18 cellular contexts compared by ENCODE assay signal in the genomic region with DNA sequence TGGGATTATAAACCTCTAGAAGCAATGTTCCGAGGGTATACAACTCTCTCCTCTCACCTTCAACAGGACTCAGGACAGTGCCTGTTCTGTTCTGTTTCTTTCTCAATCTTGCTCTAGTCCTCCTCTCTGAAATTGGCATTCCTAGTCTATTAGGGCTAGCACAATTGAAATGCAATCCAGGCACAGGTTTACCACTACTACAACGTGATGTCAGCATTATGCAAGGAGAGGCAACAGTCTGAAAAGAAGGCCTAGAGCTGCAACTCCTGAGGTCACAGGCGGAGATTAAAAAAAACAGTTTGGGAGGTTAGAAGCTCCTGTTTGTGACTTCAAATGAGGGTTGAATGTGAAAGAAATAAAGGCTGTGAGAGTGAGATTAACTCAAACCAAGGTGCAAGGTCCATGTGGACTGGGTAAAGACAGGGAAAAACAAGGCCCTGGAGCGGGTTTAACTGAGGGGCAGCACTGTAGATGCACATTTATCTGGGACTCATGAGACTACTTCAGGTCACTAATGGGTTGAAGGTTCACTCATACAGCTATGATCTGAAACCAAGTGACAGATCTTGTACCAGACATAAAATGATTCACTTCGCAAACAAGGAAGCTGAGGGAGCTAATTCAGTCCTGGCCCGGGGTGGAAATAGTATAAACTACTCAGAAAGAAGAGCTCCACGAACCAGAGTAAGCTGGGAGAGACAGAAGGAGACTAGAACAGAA. TPM values are rescaled to one million over a fixed set of nuclear protein-coding genes. Genes with fewer than 3 reads are reported as not detected.
DNase-seq lines count a peak whose midpoint lies in the region; ATAC-seq and TF ChIP-seq lines count a peak whose summit lies in the region.
"Had no signal": no experiment of that assay in that cellular context is flagged by ENCODE, and none has a peak within 500 bp of the region (broad histone marks: within the 10 kb centered on the region; RNA-seq: fewer than 3 reads in every experiment).

No MANE protein-coding gene starts in this region.

- H3K27me3 Mint-ChIP-seq in HFFc6 (ENCODE audit: insufficient read depth) (no peaks in the 10 kb centered on the region), progenitor cell of endocrine pancreas (no peaks in the 10 kb centered on the region)
- no peaks in the 10 kb centered on the region for H3K27me3 Mint-ChIP-seq in activated T-helper 2 cell treated with anti-CD3 and anti-CD28 coated beads, Interferon-gamma antibody, Interleukin-2, Interleukin-4, amounts not matched to agents 10 μg/mL and 5 μg/mL and 100 μg/mL, durations not matched to agents 14 hours and 24 hours and 36 hours (ENCODE audit: low read depth)
- no peaks in the 10 kb centered on the region for H3K27me3 Mint-ChIP-seq in activated T-cell treated with anti-CD3 and anti-CD28 coated beads, Interleukin-2, amount 50 U/mL, for 4 hours (ENCODE audit: low read depth)
- H3K27me3 Mint-ChIP-seq: effector memory CD8-positive, alpha-beta T cell had no signal

- 35 to 70% methylated on average over 7 of the region's 7 CpGs for WGBS in sigmoid colon, 2 donors

- H3K27me3 ChIP-seq in gastrocnemius medialis (no peaks in the 10 kb centered on the region), sigmoid colon (no peaks in the 10 kb centered on the region)

- intact Hi-C loops in activated T-helper 2 cell treated with anti-CD3 and anti-CD28 coated beads, Interferon-gamma antibody, Interleukin-2, Interleukin-4, amounts not matched to agents 10 μg/mL and 5 μg/mL and 100 μg/mL, durations not matched to agents 14 hours and 24 hours and 36 hours (cut with micrococcal nuclease): no loop called here
- intact Hi-C loops in left colon (cut with DNase I, micrococcal nuclease) (no loop called here), gastrocnemius medialis (cut with DNase I; ENCODE audit: low total_unique reads) (no loop called here), sigmoid colon (cut with DNase I) (no loop called here)

- H3K27ac ChIP-seq in gastrocnemius medialis (peak overlapping the region; percentile 77 to 96 (median 84)), sigmoid colon (no peak overlapping the region)
- H3K27ac ChIP-seq: GM23248 had no signal

- H3K36me3 ChIP-seq in gastrocnemius medialis (peaks cover under 1 to 68% of the 10 kb centered on the region in 2 donors), sigmoid colon (peaks cover 0 to 76% (median 23%) of the 10 kb centered on the region in 4 donors)

- peaks cover 34% of the 10 kb centered on the region for H3K36me3 Mint-ChIP-seq in HFFc6 (ENCODE audit: low read depth)
- H3K36me3 Mint-ChIP-seq in activated T-helper 2 cell treated with anti-CD3 and anti-CD28 coated beads, Interferon-gamma antibody, Interleukin-2, Interleukin-4, amounts not matched to agents 10 μg/mL and 5 μg/mL and 100 μg/mL, durations not matched to agents 14 hours and 24 hours and 36 hours (ENCODE audit: low read depth): peaks cover 48% of the 10 kb centered on the region
- peaks cover 20% of the 10 kb centered on the region for H3K36me3 Mint-ChIP-seq in progenitor cell of endocrine pancreas (ENCODE audit: insufficient read depth)
- peaks cover 37% of the 10 kb centered on the region for H3K36me3 Mint-ChIP-seq in activated T-cell treated with anti-CD3 and anti-CD28 coated beads, Interleukin-2, amount 50 U/mL, for 4 hours (ENCODE audit: insufficient read depth)

- H3K4me3 Mint-ChIP-seq in HFFc6 (no peak overlapping the region), progenitor cell of endocrine pancreas (ENCODE audit: low read depth) (no peak overlapping the region)
- H3K4me3 Mint-ChIP-seq in activated T-helper 2 cell treated with anti-CD3 and anti-CD28 coated beads, Interferon-gamma antibody, Interleukin-2, Interleukin-4, amounts not matched to agents 10 μg/mL and 5 μg/mL and 100 μg/mL, durations not matched to agents 14 hours and 24 hours and 36 hours (ENCODE audit: low read depth): no peak overlapping the region
- no peak overlapping the region for H3K4me3 Mint-ChIP-seq in activated T-cell treated with anti-CD3 and anti-CD28 coated beads, Interleukin-2, amount 50 U/mL, for 4 hours
- H3K4me3 Mint-ChIP-seq: effector memory CD8-positive, alpha-beta T cell; nephron had no signal

- H3K4me3 ChIP-seq in gastrocnemius medialis (no peak overlapping the region), sigmoid colon (no peak overlapping the region)
- H3K4me3 ChIP-seq: GM23248 had no signal

- in situ Hi-C loops in gastrocnemius medialis (cut with MboI; ENCODE audit: low sequenced_read_pairs in 4 of 4) (loop anchor here in 1 of 4 donors (25.0 kb wide), 1 partner anchor 279 kb away; the partner anchor contains the start of gene MT1X), GM13977 (cut with MboI; ENCODE audit: low pct_unique_long_range_greater_than_20kb, low sequenced_read_pairs, unreplicated experiment) (no loop called here)

- H3K4me1 Mint-ChIP-seq in HFFc6 (ENCODE audit: low read depth) (peaks cover 11% of the 10 kb centered on the region), progenitor cell of endocrine pancreas (ENCODE audit: low read depth) (no peaks in the 10 kb centered on the region)
- no peaks in the 10 kb centered on the region for H3K4me1 Mint-ChIP-seq in activated T-helper 2 cell treated with anti-CD3 and anti-CD28 coated beads, Interferon-gamma antibody, Interleukin-2, Interleukin-4, amounts not matched to agents 10 μg/mL and 5 μg/mL and 100 μg/mL, durations not matched to agents 14 hours and 24 hours and 36 hours (ENCODE audit: low read depth)
- H3K4me1 Mint-ChIP-seq in activated T-cell treated with anti-CD3 and anti-CD28 coated beads, Interleukin-2, amount 50 U/mL, for 4 hours (ENCODE audit: low read depth): peaks cover 2% of the 10 kb centered on the region
- H3K4me1 Mint-ChIP-seq: nephron had no signal

- no peak for DNase-seq in HFFc6
- no peak for DNase-seq in activated T-helper 2 cell treated with anti-CD3 and anti-CD28 coated beads, Interferon-gamma antibody, Interleukin-2, Interleukin-4, amounts not matched to agents 10 μg/mL and 5 μg/mL and 100 μg/mL, durations not matched to agents 14 hours and 24 hours and 36 hours (ENCODE audit: low spot score)
- DNase-seq in left colon: peak in 1 of 2 donors; percentile 18
- DNase-seq in gastrocnemius medialis: peak; percentile 32 to 64
- no peak for DNase-seq in progenitor cell of endocrine pancreas (ENCODE audit: low spot score, unreplicated experiment)
- no peak for DNase-seq in sigmoid colon
- DNase-seq in GM13977 (ENCODE audit: low spot score): no peak
- DNase-seq in activated T-cell treated with anti-CD3 and anti-CD28 coated beads, Interleukin-2, amount 50 U/mL, for 4 hours: no peak
- DNase-seq: activated CD4-positive, alpha-beta T cell treated with anti-CD3 and anti-CD28 coated beads for 48 hours; activated CD8-positive, alpha-beta memory T cell treated with anti-CD3 and anti-CD28 coated beads, Interleukin-2, amount 50 U/mL, for 48 hours; activated naive CD4-positive, alpha-beta T cell; anterior cingulate cortex; effector memory CD8-positive, alpha-beta T cell; NCI-H2029 treated with DMSO at 0.1 percent for 48 hours; NCI-H446 treated with DMSO at 0.1 percent for 48 hours; stimulated activated CD4-positive, alpha-beta T cell treated with anti-CD3 and anti-CD28 coated beads, Interleukin-12 subunit alpha, Interleukin-12 subunit beta, amount 100 ng/mL, for 4 hours had no signal

- peak overlapping the region; percentile 24; the same call in 1 of the 2 replicates for H3K27ac Mint-ChIP-seq in HFFc6
- peak overlapping the region; percentile 28 for H3K27ac Mint-ChIP-seq in activated T-helper 2 cell treated with anti-CD3 and anti-CD28 coated beads, Interferon-gamma antibody, Interleukin-2, Interleukin-4, amounts not matched to agents 10 μg/mL and 5 μg/mL and 100 μg/mL, durations not matched to agents 14 hours and 24 hours and 36 hours
- H3K27ac Mint-ChIP-seq in progenitor cell of endocrine pancreas: no peak overlapping the region
- H3K27ac Mint-ChIP-seq: effector memory CD8-positive, alpha-beta T cell; nephron had no signal

- no peak for TF ChIP-seq EP300 in sigmoid colon (IDR thresholded peaks at IDR 0.05)

- peak; percentile 96 for ATAC-seq in left colon
- ATAC-seq in gastrocnemius medialis: peak; percentile 74 to 79
- no peak for ATAC-seq in activated T-cell treated with anti-CD3 and anti-CD28 coated beads, Interleukin-2, amount 50 U/mL, for 4 hours
- ATAC-seq: effector memory CD8-positive, alpha-beta T cell had no signal

- H3K9me3 ChIP-seq in gastrocnemius medialis (no peaks in the 10 kb centered on the region), sigmoid colon (no peaks in the 10 kb centered on the region)

- TF ChIP-seq POLR2A in gastrocnemius medialis (IDR thresholded peaks at IDR 0.05) (no peak), sigmoid colon (IDR thresholded peaks at IDR 0.05) (no peak)

- TF ChIP-seq CTCF in HFFc6 (IDR thresholded peaks at IDR 0.05): no peak
- TF ChIP-seq CTCF in gastrocnemius medialis (IDR thresholded peaks at IDR 0.05 in 4 of 5, conservative IDR thresholded peaks at IDR 0.05 in 1 of 5): no peak
- TF ChIP-seq CTCF in progenitor cell of endocrine pancreas (IDR thresholded peaks at IDR 0.05; ENCODE audit: unreplicated experiment): no peak
- no peak for TF ChIP-seq CTCF in sigmoid colon (IDR thresholded peaks at IDR 0.05)
- no peak for TF ChIP-seq CTCF in GM13977 (IDR thresholded peaks at IDR 0.05; ENCODE audit: extremely low read depth, insufficient read depth, missing control alignments)

- H3K4me1 ChIP-seq in gastrocnemius medialis: peaks cover 43 to 47% of the 10 kb centered on the region in 2 donors
- H3K4me1 ChIP-seq in sigmoid colon: no peaks in the 10 kb centered on the region

- no peaks in the 10 kb centered on the region for H3K9me3 Mint-ChIP-seq in HFFc6
- H3K9me3 Mint-ChIP-seq in activated T-helper 2 cell treated with anti-CD3 and anti-CD28 coated beads, Interferon-gamma antibody, Interleukin-2, Interleukin-4, amounts not matched to agents 10 μg/mL and 5 μg/mL and 100 μg/mL, durations not matched to agents 14 hours and 24 hours and 36 hours: no peaks in the 10 kb centered on the region
- H3K9me3 Mint-ChIP-seq in progenitor cell of endocrine pancreas (ENCODE audit: low read depth): no peaks in the 10 kb centered on the region
- H3K9me3 Mint-ChIP-seq in activated T-cell treated with anti-CD3 and anti-CD28 coated beads, Interleukin-2, amount 50 U/mL, for 4 hours: no peaks in the 10 kb centered on the region
- H3K9me3 Mint-ChIP-seq: effector memory CD8-positive, alpha-beta T cell; nephron had no signal

RNA-seq across cellular contexts. Expression of gene AMFR, which starts 16.8 kb away (rescaled TPM):
- total RNA-seq in HFFc6 (2021; fragmentation: NEBNext Ultra II Directional; extraction: Animal tissue kit (Norgen Biotek cat#: 25700)): 100 to 1,000 TPM; 104 to 117 (median 112) TPM
- 58.8 and 59.8 TPM in 2 replicates for total RNA-seq in activated T-helper 2 cell treated with anti-CD3 and anti-CD28 coated beads, Interferon-gamma antibody, Interleukin-2, Interleukin-4, amounts not matched to agents 10 μg/mL and 5 μg/mL and 100 μg/mL, durations not matched to agents 14 hours and 24 hours and 36 hours
- total RNA-seq in left colon (100 to 1,000 TPM in 1 of 2 donors, 10 to 100 TPM in 1; 87.2 to 111 TPM), gastrocnemius medialis (100 to 1,000 TPM; 349 to 951 (median 571) TPM), progenitor cell of endocrine pancreas (55.8 and 66.3 TPM in 2 replicates), sigmoid colon (100 to 1,000 TPM; 111 to 201 (median 149) TPM)
- polyA plus RNA-seq in sigmoid colon: 10 to 100 TPM; 22.4 to 60.0 (median 24.6) TPM
- total RNA-seq in activated T-cell treated with anti-CD3 and anti-CD28 coated beads, Interleukin-2, amount 50 U/mL, for 4 hours: 10 to 100 TPM; 36.3 to 44.6 (median 41.1) TPM

RNA-seq across cellular contexts. Expression of gene NUDT21, which starts 42.6 kb away (rescaled TPM):
- total RNA-seq in HFFc6 (2021; fragmentation: NEBNext Ultra II Directional; extraction: Animal tissue kit (Norgen Biotek cat#: 25700)): 100 to 1,000 TPM; 114 to 150 (median 138) TPM
- total RNA-seq in activated T-helper 2 cell treated with anti-CD3 and anti-CD28 coated beads, Interferon-gamma antibody, Interleukin-2, Interleukin-4, amounts not matched to agents 10 μg/mL and 5 μg/mL and 100 μg/mL, durations not matched to agents 14 hours and 24 hours and 36 hours: 307 and 313 TPM in 2 replicates
- total RNA-seq in left colon: 10 to 100 TPM; 68.5 to 77.9 TPM
- total RNA-seq in gastrocnemius medialis: 10 to 100 TPM; 24.3 to 71.5 (median 35.9) TPM
- 139 and 142 TPM in 2 replicates for total RNA-seq in progenitor cell of endocrine pancreas
- 10 to 100 TPM; 40.4 to 51.7 (median 45.5) TPM for total RNA-seq in sigmoid colon
- 10 to 100 TPM; 33.0 to 47.3 (median 33.8) TPM for polyA plus RNA-seq in sigmoid colon
- 100 to 1,000 TPM; 234 to 247 (median 245) TPM for total RNA-seq in activated T-cell treated with anti-CD3 and anti-CD28 coated beads, Interleukin-2, amount 50 U/mL, for 4 hours

RNA-seq across cellular contexts. Expression of gene OGFOD1, which starts 42.8 kb away (rescaled TPM):
- 10 to 100 TPM; 62.8 to 77.0 (median 74.3) TPM for total RNA-seq in HFFc6 (2021; fragmentation: NEBNext Ultra II Directional; extraction: Animal tissue kit (Norgen Biotek cat#: 25700))
- 78.0 and 79.7 TPM in 2 replicates for total RNA-seq in activated T-helper 2 cell treated with anti-CD3 and anti-CD28 coated beads, Interferon-gamma antibody, Interleukin-2, Interleukin-4, amounts not matched to agents 10 μg/mL and 5 μg/mL and 100 μg/mL, durations not matched to agents 14 hours and 24 hours and 36 hours
- total RNA-seq in left colon (10 to 100 TPM; 15.9 to 16.5 TPM), gastrocnemius medialis (100 to 1,000 TPM in 1 of 4 donors, 10 to 100 TPM in 3; 86.1 to 115 (median 92.9) TPM), progenitor cell of endocrine pancreas (32.0 and 33.6 TPM in 2 replicates), sigmoid colon (10 to 100 TPM; 13.6 to 34.1 (median 19.7) TPM)
- 10 to 100 TPM in 1 of 3 donors, 1 to 10 TPM in 2; 6.6 to 15.8 (median 9.0) TPM for polyA plus RNA-seq in sigmoid colon
- 100 to 1,000 TPM in 2 of 3 donors, 10 to 100 TPM in 1; 99.3 to 108 (median 101) TPM for total RNA-seq in activated T-cell treated with anti-CD3 and anti-CD28 coated beads, Interleukin-2, amount 50 U/mL, for 4 hours

Comparison
In these comparisons a context has a peak if more than half of its experiments do, and no peak if none do; other contexts are left out.
1. DNase-seq: peak in gastrocnemius medialis (2 of 2); none in HFFc6 (single experiment), activated T-helper 2 cell treated with anti-CD3 and anti-CD28 coated beads, Interferon-gamma antibody, Interleukin-2, Interleukin-4, amounts not matched to agents 10 μg/mL and 5 μg/mL and 100 μg/mL, durations not matched to agents 14 hours and 24 hours and 36 hours (single experiment), progenitor cell of endocrine pancreas (single experiment), sigmoid colon (single experiment), GM13977 (single experiment) and activated T-cell treated with anti-CD3 and anti-CD28 coated beads, Interleukin-2, amount 50 U/mL, for 4 hours (single experiment).
2. ATAC-seq: peak in left colon (single experiment) and gastrocnemius medialis (2 of 2); none in activated T-cell treated with anti-CD3 and anti-CD28 coated beads, Interleukin-2, amount 50 U/mL, for 4 hours (0 of 2).
3. H3K27ac ChIP-seq: peak in gastrocnemius medialis (4 of 4); none in sigmoid colon (0 of 4).